In genomic region chr3:111924283-111924682, GRCh38 we compare ENCODE assay signal across 13 cellular contexts. TPM values are rescaled to one million over a fixed set of nuclear protein-coding genes. Genes with fewer than 3 reads are reported as not detected.
A peak's percentile ranks its signal among the peaks of the same experiment; 100 is the strongest.
DNase-seq lines count a peak whose midpoint lies in the region; TF ChIP-seq lines count a peak whose summit lies in the region.
"Had no signal": no experiment of that assay in that cellular context is flagged by ENCODE, and none has a peak within 500 bp of the region (broad histone marks: within the 10 kb centered on the region; RNA-seq: fewer than 3 reads in every experiment).

No MANE protein-coding gene starts in this region.

- peaks cover 57% of the 10 kb centered on the region for H3K36me3 ChIP-seq in left ventricle myocardium inferior
- peaks cover under 1 to 32% (median 26%) of the 10 kb centered on the region in 4 donors for H3K36me3 ChIP-seq in stomach
- H3K36me3 ChIP-seq: cardiac muscle cell had no signal

- no peak overlapping the region for H3K4me3 ChIP-seq in left ventricle myocardium inferior
- H3K4me3 ChIP-seq in stomach = no peak overlapping the region
- H3K4me3 ChIP-seq: cardiac muscle cell, GM23338 had no signal

- TF ChIP-seq CTCF in left ventricle myocardium inferior (IDR thresholded peaks at IDR 0.05; ENCODE audit: borderline replicate concordance) (no peak), stomach (IDR thresholded peaks at IDR 0.05) (no peak)

- peak; percentile 14 for TF ChIP-seq EP300 in stomach (IDR thresholded peaks at IDR 0.05)

- peaks cover 65% of the 10 kb centered on the region for H3K4me1 ChIP-seq in left ventricle myocardium inferior
- peaks cover 0 to 23% (median 17%) of the 10 kb centered on the region in 4 donors for H3K4me1 ChIP-seq in stomach

- H3K27me3 ChIP-seq in left ventricle myocardium inferior (ENCODE audit: low read depth) (no peaks in the 10 kb centered on the region), stomach (no peaks in the 10 kb centered on the region)
- H3K27me3 ChIP-seq: cardiac muscle cell had no signal

- DNase-seq in LHCN-M2 (ENCODE audit: low read depth) (peak; percentile 99), SHP77 treated with DMSO at 0.1 percent for 48 hours (lab: John Stamatoyannopoulos, UW) (peak; percentile 89), left ventricle myocardium inferior (peak; percentile 64), stomach (peak; percentile 86), KG1 (lab: John Stamatoyannopoulos, UW) (no peak), putamen (ENCODE audit: low spot score) (no peak)
- no peak for DNase-seq in stimulated activated CD4-positive, alpha-beta T cell treated with anti-CD3 and anti-CD28 coated beads, Interleukin-15, amount 100 ng/mL, for 24 hours
- no peak for DNase-seq in stimulated activated naive CD4-positive, alpha-beta T cell treated with Interleukin-2 at 50 U/mL for 16 hours (lab: John Stamatoyannopoulos, UW)
- DNase-seq: activated T-cell treated with anti-CD3 and anti-CD28 coated beads for 4 hours, glutamatergic neuron, NCI-H2171 treated with DMSO at 0.1 percent for 48 hours had no signal

- TF ChIP-seq POLR2A in stomach (IDR thresholded peaks at IDR 0.05) = no peak

- H3K9me3 ChIP-seq in left ventricle myocardium inferior (replicated peaks) (no peaks in the 10 kb centered on the region), stomach (no peaks in the 10 kb centered on the region)

- WGBS in stomach, 5 donors = 16 to 32% (median 21%) methylated on average over 6 of the region's 6 CpGs

- intact Hi-C loops in left ventricle myocardium inferior (cut with micrococcal nuclease) (no loop called here), stomach (cut with DNase I; ENCODE audit: low total_unique reads) (no loop called here)

- H3K27ac ChIP-seq in left ventricle myocardium inferior (replicated peaks) (peak overlapping the region; percentile 70), stomach (peak overlapping the region in 4 of 5 donors; percentile 51 to 75 (median 64))
- H3K27ac ChIP-seq: cardiac muscle cell had no signal

RNA-seq across cellular contexts. Expression of gene ABHD10, which starts 54.5 kb away (rescaled TPM):
- total RNA-seq in LHCN-M2 (2014; rRNA removed) (33.1 and 34.4 TPM in 2 replicates), left ventricle myocardium inferior (62.7 TPM), stomach (10 to 100 TPM in 4 of 5 donors, not detected in 1; 11.6 to 61.7 (median 27.1) TPM)
- polyA plus RNA-seq in LHCN-M2 (2012) = 11.5 TPM
- polyA plus RNA-seq in stomach = 10 to 100 TPM; 13.5 to 15.1 (median 13.7) TPM

Comparison
In these comparisons a context has a peak if more than half of its experiments do, and no peak if none do; other contexts are left out.
1. DNase-seq: peak in LHCN-M2 (single experiment), SHP77 treated with DMSO at 0.1 percent for 48 hours (single experiment), left ventricle myocardium inferior (single experiment) and stomach (single experiment); none in stimulated activated CD4-positive, alpha-beta T cell treated with anti-CD3 and anti-CD28 coated beads, Interleukin-15, amount 100 ng/mL, for 24 hours (single experiment), stimulated activated naive CD4-positive, alpha-beta T cell treated with Interleukin-2 at 50 U/mL for 16 hours (single experiment), KG1 (single experiment) and putamen (single experiment).